27 cellular contexts compared by ENCODE assay signal in genomic region chr11:35878736-35879135, GRCh38.
"Had no signal": no experiment of that assay in that cellular context is flagged by ENCODE, and none has a peak within 500 bp of the region (broad histone marks: within the 10 kb centered on the region; RNA-seq: fewer than 3 reads in every experiment).

No MANE protein-coding gene starts in this region.

- H3K9me3 Mint-ChIP-seq: activated B cell treated with CpG ODN at 0.5 μM for 24 hours; activated T-cell treated with anti-CD3 and anti-CD28 coated beads, Interleukin-2, amount 50 U/mL, for 72 hours; central memory CD8-positive, alpha-beta T cell; dendritic cell treated with granulocyte-macrophage colony-stimulating factor and Interleukin-4, amounts not matched to agents 40 ng/mL and 50 ng/mL, for 4 days; naive thymus-derived CD8-positive, alpha-beta T cell; neural crest cell; stimulated activated naive B cell treated with anti-CD40 and anti-IgM and Interleukin-4, amounts not matched to agents 10 μg/mL and 1 μg/mL and 100 μg/mL, for 72 hours had no signal

- H3K4me1 Mint-ChIP-seq: activated B cell treated with CpG ODN at 0.5 μM for 24 hours; activated CD4-positive, alpha-beta T cell treated with anti-CD3 and anti-CD28 coated beads for 36 hours; central memory CD8-positive, alpha-beta T cell; naive thymus-derived CD8-positive, alpha-beta T cell; stimulated activated naive B cell treated with anti-CD40 and anti-IgM and Interleukin-4, amounts not matched to agents 10 μg/mL and 1 μg/mL and 100 μg/mL, for 72 hours had no signal

- H3K4me3 Mint-ChIP-seq: activated B cell treated with CpG ODN at 0.5 μM for 24 hours; activated CD4-positive, alpha-beta T cell treated with anti-CD3 and anti-CD28 coated beads for 36 hours; activated naive CD8-positive, alpha-beta T cell; activated T-cell treated with anti-CD3 and anti-CD28 coated beads, Interleukin-2, amount 50 U/mL, for 72 hours; central memory CD8-positive, alpha-beta T cell; dendritic cell treated with granulocyte-macrophage colony-stimulating factor and Interleukin-4, amounts not matched to agents 40 ng/mL and 50 ng/mL, for 4 days; naive thymus-derived CD8-positive, alpha-beta T cell; neural crest cell; stimulated activated naive B cell treated with anti-CD40 and anti-IgM and Interleukin-4, amounts not matched to agents 10 μg/mL and 1 μg/mL and 100 μg/mL, for 72 hours had no signal

- H3K27ac Mint-ChIP-seq: activated B cell treated with CpG ODN at 0.5 μM for 24 hours; activated CD4-positive, alpha-beta T cell treated with anti-CD3 and anti-CD28 coated beads for 36 hours; activated naive CD8-positive, alpha-beta T cell; activated T-cell treated with anti-CD3 and anti-CD28 coated beads, Interleukin-2, amount 50 U/mL, for 72 hours; dendritic cell treated with granulocyte-macrophage colony-stimulating factor and Interleukin-4, amounts not matched to agents 40 ng/mL and 50 ng/mL, for 4 days; naive thymus-derived CD8-positive, alpha-beta T cell; stimulated activated naive B cell treated with anti-CD40 and anti-IgM and Interleukin-4, amounts not matched to agents 10 μg/mL and 1 μg/mL and 100 μg/mL, for 72 hours had no signal

- H3K36me3 Mint-ChIP-seq: activated naive CD8-positive, alpha-beta T cell; naive thymus-derived CD8-positive, alpha-beta T cell; stimulated activated naive B cell treated with anti-CD40 and anti-IgM and Interleukin-4, amounts not matched to agents 10 μg/mL and 1 μg/mL and 100 μg/mL, for 72 hours had no signal

- DNase-seq: activated B cell treated with CpG ODN at 0.5 μM for 24 hours; activated CD4-positive, alpha-beta T cell treated with anti-CD3 and anti-CD28 coated beads for 36 hours; activated CD4-positive, alpha-beta T cell treated with anti-CD3 and anti-CD28 coated beads, Interleukin-2, amount 50 U/mL, for 4 hours; activated naive CD4-positive, alpha-beta T cell treated with Interleukin-2 at 50 U/mL for 16 hours; activated T-cell treated with anti-CD3 and anti-CD28 coated beads for 4 hours; activated T-cell treated with anti-CD3 and anti-CD28 coated beads, Interleukin-2, amount 50 U/mL, for 72 hours; anterior cingulate cortex; effector CD4-positive, alpha-beta T cell; esophagus squamous epithelium; foreskin melanocyte; heart right ventricle; lower lobe of right lung; mesenchymal stem cell; naive thymus-derived CD8-positive, alpha-beta T cell; nucleus accumbens; psoas muscle; stimulated activated CD4-positive, alpha-beta T cell treated with anti-CD3 and anti-CD28 coated beads, Interleukin-15, amount 100 ng/mL, for 24 hours; stimulated activated CD4-positive, alpha-beta T cell treated with anti-CD3 and anti-CD28 coated beads, Interleukin-2, amount 100 ng/mL, for 24 hours; stimulated activated naive B cell treated with anti-CD40 and anti-IgM and Interleukin-4, amounts not matched to agents 10 μg/mL and 1 μg/mL and 100 μg/mL, for 72 hours; stomach; T-helper 9 cell; thyroid gland; upper lobe of left lung had no signal
